In genomic region chr2:6877402-6878305, GRCh38 we compare ENCODE assay signal across 8 cellular contexts. TPM values are rescaled to one million over a fixed set of nuclear protein-coding genes. Genes with fewer than 3 reads are reported as not detected.
DNase-seq lines count a peak whose midpoint lies in the region; ATAC-seq and TF ChIP-seq lines count a peak whose summit lies in the region.

Gene RSAD2, plus strand, starts transcription at chr2:6877777. Its CDS starts 24 bp downstream, at chr2:6877801.

- H3K9me3 ChIP-seq in Peyer's patch (no peaks in the 10 kb centered on the region), breast epithelium (no peaks in the 10 kb centered on the region)

- peak within 1 kb of the TSS in 3 of 4 donors; percentile 53 to 68 (median 63) for H3K27ac ChIP-seq in Peyer's patch
- H3K27ac ChIP-seq in breast epithelium = peak within 1 kb of the TSS; percentile 39 to 61
- no peak within 1 kb of the TSS for H3K27ac ChIP-seq in urinary bladder (ENCODE audit: low read depth)

- no peak for TF ChIP-seq POLR2A in Peyer's patch (IDR thresholded peaks at IDR 0.05)
- TF ChIP-seq POLR2A in breast epithelium (IDR thresholded peaks at IDR 0.05) = no peak

- intact Hi-C loops in breast epithelium (cut with DNase I; ENCODE audit: low total_unique reads) = no loop called here

- ATAC-seq in GM19351 (IDR thresholded peaks at IDR 0.05; ENCODE audit: unreplicated experiment) = peak; percentile 85
- ATAC-seq in HG03460 (IDR thresholded peaks at IDR 0.05; ENCODE audit: unreplicated experiment) = peak; percentile 80

- DNase-seq in COR-L47 (lab: John Stamatoyannopoulos, UW) (peak; percentile 28), Peyer's patch (peak in 2 of 3 donors; percentile 52 to 55), breast epithelium (ENCODE audit: low spot score in 2 of 2) (no peak), lung microvascular endothelial cell (ENCODE audit: low read depth in 2 of 2) (peak; percentile 56 to 62), NCI-H446 (lab: John Stamatoyannopoulos, UW) (no peak)

- H3K27me3 ChIP-seq in Peyer's patch = no peaks in the 10 kb centered on the region
- H3K27me3 ChIP-seq in breast epithelium = no peaks in the 10 kb centered on the region

- peak within 1 kb of the TSS; percentile 27 to 56 (median 44) for H3K4me3 ChIP-seq in Peyer's patch
- peak within 1 kb of the TSS; percentile 47 to 68 (median 62) for H3K4me3 ChIP-seq in breast epithelium
- H3K4me3 ChIP-seq in urinary bladder (ENCODE audit: low read depth, low read length) = peak within 1 kb of the TSS; percentile 47

- peaks cover 0 to 7% (median 0%) of the 10 kb centered on the region in 4 donors for H3K4me1 ChIP-seq in Peyer's patch
- H3K4me1 ChIP-seq in breast epithelium = no peaks in the 10 kb centered on the region
- H3K4me1 ChIP-seq in urinary bladder (ENCODE audit: insufficient read depth) = no peaks in the 10 kb centered on the region

- no peaks in the 10 kb centered on the region for H3K36me3 ChIP-seq in Peyer's patch
- no peaks in the 10 kb centered on the region for H3K36me3 ChIP-seq in breast epithelium
- H3K36me3 ChIP-seq in urinary bladder (ENCODE audit: insufficient read depth) = no peaks in the 10 kb centered on the region

- 40% methylated on average over 10 of the region's 10 CpGs for WGBS in urinary bladder

- TF ChIP-seq CTCF in Peyer's patch (IDR thresholded peaks at IDR 0.05) (peak in 1 of 6 experiments; percentile 2), breast epithelium (IDR thresholded peaks at IDR 0.05) (no peak)

RNA-seq across cellular contexts. Expression of gene RSAD2, which starts in this region (rescaled TPM):
- total RNA-seq in Peyer's patch (1 to 10 TPM; 1.2 to 5.8 (median 2.2) TPM), breast epithelium (1 to 10 TPM in 2 of 3 donors, under 1 TPM in 1; 0.33 to 4.8 (median 2.9) TPM), lung microvascular endothelial cell (0.20 and 0.22 TPM in 2 replicates), urinary bladder (11.1 TPM)
- 2.8 TPM for polyA plus RNA-seq in urinary bladder

Comparison
In these comparisons a context has a peak if more than half of its experiments do, and no peak if none do; other contexts are left out.
1. Peak in DNase-seq in lung microvascular endothelial cell; RNA of the gene not detected or under 1 TPM.
2. DNase-seq: peak in COR-L47 (single experiment) and Peyer's patch (2 of 3); none in breast epithelium (0 of 2) and NCI-H446 (0 of 2).
3. Peak in every context shown above with its lines, with median percentiles within 50 percentile points of each other: H3K4me3 ChIP-seq.